1 cellular context compared by ENCODE assay signal in the genomic region with DNA sequence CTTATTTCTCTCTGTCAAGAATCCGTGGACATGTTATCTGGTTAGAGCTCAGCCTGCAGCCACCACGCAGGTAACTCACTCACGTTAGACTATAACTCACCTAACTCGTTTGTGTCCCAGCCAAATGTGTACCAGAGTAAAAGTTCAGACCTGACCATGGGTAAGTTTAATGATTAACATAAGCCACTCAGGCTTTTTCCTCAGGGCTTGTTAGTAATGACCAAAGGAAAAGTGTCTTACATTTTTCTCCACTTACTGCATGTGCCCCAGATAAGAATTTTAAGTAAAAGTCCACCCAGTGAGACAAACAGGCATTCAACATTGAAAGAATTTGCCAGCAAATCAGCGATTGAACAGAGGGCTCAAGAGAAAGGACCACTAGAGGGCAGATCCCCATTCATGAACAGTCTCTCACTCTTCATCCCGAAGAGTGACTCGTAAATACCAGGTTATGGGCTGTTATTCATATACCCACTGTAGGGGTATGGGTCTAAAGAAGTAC.
TF ChIP-seq lines count a peak whose summit lies in the region.

A gene with protein sequence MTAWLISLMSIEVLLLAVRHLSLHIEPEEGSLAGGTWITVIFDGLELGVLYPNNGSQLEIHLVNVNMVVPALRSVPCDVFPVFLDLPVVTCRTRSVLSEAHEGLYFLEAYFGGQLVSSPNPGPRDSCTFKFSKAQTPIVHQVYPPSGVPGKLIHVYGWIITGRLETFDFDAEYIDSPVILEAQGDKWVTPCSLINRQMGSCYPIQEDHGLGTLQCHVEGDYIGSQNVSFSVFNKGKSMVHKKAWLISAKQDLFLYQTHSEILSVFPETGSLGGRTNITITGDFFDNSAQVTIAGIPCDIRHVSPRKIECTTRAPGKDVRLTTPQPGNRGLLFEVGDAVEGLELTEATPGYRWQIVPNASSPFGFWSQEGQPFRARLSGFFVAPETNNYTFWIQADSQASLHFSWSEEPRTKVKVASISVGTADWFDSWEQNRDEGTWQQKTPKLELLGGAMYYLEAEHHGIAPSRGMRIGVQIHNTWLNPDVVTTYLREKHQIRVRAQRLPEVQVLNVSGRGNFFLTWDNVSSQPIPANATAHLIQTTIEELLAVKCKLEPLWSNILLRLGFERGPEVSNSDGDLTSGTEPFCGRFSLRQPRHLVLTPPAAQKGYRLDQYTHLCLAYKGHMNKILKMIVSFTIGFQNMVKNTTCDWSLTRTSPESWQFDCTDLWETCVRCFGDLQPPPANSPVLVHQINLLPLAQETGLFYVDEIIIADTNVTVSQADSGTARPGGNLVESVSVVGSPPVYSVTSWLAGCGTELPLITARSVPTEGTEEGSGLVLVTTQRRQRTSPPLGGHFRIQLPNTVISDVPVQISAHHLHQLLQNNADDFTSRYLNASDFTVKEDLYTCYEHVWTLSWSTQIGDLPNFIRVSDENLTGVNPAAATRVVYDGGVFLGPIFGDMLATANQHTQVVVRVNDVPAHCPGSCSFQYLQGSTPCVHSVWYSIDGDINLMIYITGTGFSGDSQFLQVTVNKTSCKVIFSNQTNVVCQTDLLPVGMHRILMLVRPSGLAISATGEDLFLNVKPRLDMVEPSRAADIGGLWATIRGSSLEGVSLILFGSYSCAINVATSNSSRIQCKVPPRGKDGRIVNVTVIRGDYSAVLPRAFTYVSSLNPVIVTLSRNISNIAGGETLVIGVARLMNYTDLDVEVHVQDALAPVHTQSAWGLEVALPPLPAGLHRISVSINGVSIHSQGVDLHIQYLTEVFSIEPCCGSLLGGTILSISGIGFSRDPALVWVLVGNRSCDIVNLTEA (N-terminal part only) (minus strand): TSS at position 116 of the 502 bp plus-strand sequence. CDS start 2,680 bp downstream, outside the sequence.

TF ChIP-seq in IMR-90, 13 proteins besides CTCF, POLR2A, EP300 and RAD21 (continued from another document):
- TF ChIP-seq, protein P1, sequence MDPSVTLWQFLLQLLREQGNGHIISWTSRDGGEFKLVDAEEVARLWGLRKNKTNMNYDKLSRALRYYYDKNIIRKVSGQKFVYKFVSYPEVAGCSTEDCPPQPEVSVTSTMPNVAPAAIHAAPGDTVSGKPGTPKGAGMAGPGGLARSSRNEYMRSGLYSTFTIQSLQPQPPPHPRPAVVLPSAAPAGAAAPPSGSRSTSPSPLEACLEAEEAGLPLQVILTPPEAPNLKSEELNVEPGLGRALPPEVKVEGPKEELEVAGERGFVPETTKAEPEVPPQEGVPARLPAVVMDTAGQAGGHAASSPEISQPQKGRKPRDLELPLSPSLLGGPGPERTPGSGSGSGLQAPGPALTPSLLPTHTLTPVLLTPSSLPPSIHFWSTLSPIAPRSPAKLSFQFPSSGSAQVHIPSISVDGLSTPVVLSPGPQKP (IDR thresholded peaks at IDR 0.05; ENCODE audit: borderline replicate concordance, low read depth, low read length): no peak
